In the genomic region with DNA sequence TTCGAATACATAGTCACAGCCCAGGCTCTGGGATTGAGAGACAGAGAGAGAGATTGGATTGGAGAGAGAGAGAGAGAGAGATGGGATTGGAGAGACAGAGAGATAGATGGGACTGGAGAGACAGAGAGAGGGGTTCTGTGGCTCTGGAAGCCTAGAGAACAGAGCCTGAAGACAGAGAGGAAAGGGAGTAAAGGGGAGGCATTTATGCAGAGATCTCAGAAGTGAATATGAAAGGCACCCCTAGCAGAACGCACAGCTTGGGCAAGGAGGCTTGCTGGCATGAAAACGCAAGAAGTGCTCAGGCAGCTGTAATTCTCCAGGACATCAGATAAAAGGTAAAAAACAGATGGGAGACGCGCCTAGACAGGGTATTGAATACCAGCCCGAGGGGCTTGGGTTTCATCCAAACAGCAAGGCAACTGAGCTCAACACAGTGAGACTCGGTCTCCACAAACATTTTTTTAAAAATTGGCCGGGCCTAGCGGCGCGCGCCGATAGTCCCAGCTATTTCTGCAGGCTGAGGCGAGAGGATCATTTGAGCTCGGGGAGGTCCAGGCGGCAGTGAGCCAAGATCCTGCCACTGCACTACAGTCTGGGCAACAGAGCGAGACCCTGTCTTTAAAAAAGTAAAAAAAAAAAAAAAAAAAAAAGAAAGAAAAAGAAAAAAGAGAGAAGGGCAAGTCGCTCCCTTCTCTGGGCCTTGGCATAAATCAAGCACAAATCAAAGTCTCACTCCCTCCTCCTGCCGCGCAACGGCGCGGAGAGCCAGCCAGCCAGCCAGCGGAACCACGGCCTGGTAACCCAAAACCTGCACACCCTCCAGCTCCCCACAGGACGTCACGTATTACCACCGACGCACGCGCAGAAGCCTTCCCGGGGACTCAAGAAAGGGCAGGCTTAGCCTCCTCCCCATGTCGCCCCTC, we compare ENCODE assay signal across 8 cellular contexts. TPM values are rescaled to one million over a fixed set of nuclear protein-coding genes. Genes with fewer than 3 reads are reported as not detected.
DNase-seq lines count a peak whose midpoint lies in the region; ATAC-seq and TF ChIP-seq lines count a peak whose summit lies in the region.

No MANE protein-coding gene starts in this region.

- H3K9me3 ChIP-seq in AG04450 (ENCODE audit: control insufficient read depth, insufficient read depth, low read length) (no peaks in the 10 kb centered on the region), gastroesophageal sphincter (no peaks in the 10 kb centered on the region)

- no peak for TF ChIP-seq EP300 in gastroesophageal sphincter (IDR thresholded peaks at IDR 0.05)

- TF ChIP-seq POLR2A in GM18526 (IDR thresholded peaks at IDR 0.05; ENCODE audit: extremely low read depth, insufficient read length) (peak; percentile 80), gastroesophageal sphincter (IDR thresholded peaks at IDR 0.05) (no peak)

- CTCF ChIA-PET in AG04450 (lab: Charles Lee), result interaction anchor here (0.6 to 0.9 kb wide), 5 partner anchors 45 to 339 kb away, joined by 3 to 4 read pairs (median 3); a partner anchor contains a TSS

- peak; percentile 0 for ATAC-seq in gastroesophageal sphincter

- no peaks in the 10 kb centered on the region for H3K27me3 ChIP-seq in AG04450 (ENCODE audit: control insufficient read depth, insufficient read depth, low read length)
- H3K27me3 ChIP-seq in HL-60 (ENCODE audit: insufficient read depth, poor library complexity, severe bottlenecking), result no peaks in the 10 kb centered on the region
- no peaks in the 10 kb centered on the region for H3K27me3 ChIP-seq in gastroesophageal sphincter

- peaks cover 0 to 50% (median 31%) of the 10 kb centered on the region in 3 donors for H3K4me1 ChIP-seq in gastroesophageal sphincter

- 1 to 2% methylated on average over 9 to 32 of the region's 33 CpGs for WGBS in gastroesophageal sphincter (ENCODE audit: low coverage in 1 of 2), 2 donors

- POLR2A ChIA-PET in AG04450 (lab: Yijun Ruan, JAX), result interaction anchor here (0.5 to 1.7 kb wide), 17 partner anchors 10 to 1006 kb away, joined by 3 to 11 read pairs (median 4); a partner anchor contains a TSS

- DNase-seq in AG04450 (ENCODE audit: low read depth, low spot score), result peak; percentile 30
- no peak for DNase-seq in HL-60 (ENCODE audit: low read depth in 1 of 2, low spot score in 1 of 2)
- DNase-seq in activated T-cell treated with anti-CD3 and anti-CD28 coated beads, Interleukin-2, amount 50 U/mL, for 1 hour, result peak; percentile 94
- peak in 6 of 10 donors; percentile 47 to 100 (median 74) for DNase-seq in posterior cingulate gyrus
- DNase-seq in NCI-H128 (lab: John Stamatoyannopoulos, UW; ENCODE audit: unreplicated experiment), result no peak
- DNase-seq in epidermal melanocyte (ENCODE audit: insufficient read length, low spot score), result no peak

- peak overlapping the region; percentile 46 for H3K4me3 ChIP-seq in AG04450 (ENCODE audit: low read depth, low read length)
- peak overlapping the region; percentile 31 for H3K4me3 ChIP-seq in HL-60 (replicated peaks; ENCODE audit: insufficient read depth, low read length)
- H3K4me3 ChIP-seq in gastroesophageal sphincter, result peak overlapping the region; percentile 48 to 50

- peaks cover 0 to 13% of the 10 kb centered on the region in 2 donors for H3K36me3 ChIP-seq in gastroesophageal sphincter

- intact Hi-C loops in posterior cingulate gyrus (cut with DNase I), result loop anchor here (1.0 to 2.0 kb wide), 2 partner anchors 18 to 50 kb away; a partner anchor contains a TSS

- TF ChIP-seq CTCF in AG04450 (IDR thresholded peaks at IDR 0.05; ENCODE audit: low read depth, low read length), result no peak
- TF ChIP-seq CTCF in HL-60 (IDR thresholded peaks at IDR 0.05; ENCODE audit: insufficient read depth, low read length), result no peak
- peak in 1 of 4 experiments; percentile 34 for TF ChIP-seq CTCF in gastroesophageal sphincter (IDR thresholded peaks at IDR 0.05)

- peak overlapping the region; percentile 88 for H3K27ac ChIP-seq in AG04450 (ENCODE audit: low read depth, low read length)
- peak overlapping the region; percentile 60 for H3K27ac ChIP-seq in HL-60 (replicated peaks)
- peak overlapping the region; percentile 87 to 94 (median 88) for H3K27ac ChIP-seq in gastroesophageal sphincter

RNA-seq across cellular contexts. Expression of a gene that starts 0.8 kb away (rescaled TPM):
- 158 and 243 TPM in 2 replicates for polyA plus RNA-seq in AG04450 (2011; rRNA removed)
- 507 and 586 TPM in 2 replicates for polyA minus RNA-seq in AG04450 (2011; rRNA and poly(A)+ RNA removed)
- 100 to 1,000 TPM; 177 to 286 (median 190) TPM for total RNA-seq in gastroesophageal sphincter

RNA-seq across cellular contexts. Expression of a gene that starts 17.7 kb away (rescaled TPM):
- polyA plus RNA-seq in AG04450 (2011; rRNA removed), result 3.2 and 3.7 TPM in 2 replicates
- polyA minus RNA-seq in AG04450 (2011; rRNA and poly(A)+ RNA removed), result 5.5 and 7.4 TPM in 2 replicates
- 10 to 100 TPM in 2 of 4 donors, 1 to 10 TPM in 2; 5.7 to 27.9 (median 12.6) TPM for total RNA-seq in gastroesophageal sphincter

RNA-seq across cellular contexts. Expression of a gene that starts 49.3 kb away (rescaled TPM):
- polyA plus RNA-seq in AG04450 (2011; rRNA removed), result 5.5 and 6.2 TPM in 2 replicates
- 9.1 and 13.9 TPM in 2 replicates for polyA minus RNA-seq in AG04450 (2011; rRNA and poly(A)+ RNA removed)
- total RNA-seq in gastroesophageal sphincter, result 10 to 100 TPM in 1 of 4 donors, 1 to 10 TPM in 3; 4.0 to 11.2 (median 5.8) TPM

Comparison
In these comparisons a context has a peak if more than half of its experiments do, and no peak if none do; other contexts are left out.
1. DNase-seq: peak in AG04450 (single experiment), activated T-cell treated with anti-CD3 and anti-CD28 coated beads, Interleukin-2, amount 50 U/mL, for 1 hour (single experiment) and posterior cingulate gyrus (6 of 10); none in HL-60 (0 of 2), NCI-H128 (single experiment) and epidermal melanocyte (single experiment).
2. Peak in every context shown above with its lines, with median percentiles within 50 percentile points of each other: H3K27ac ChIP-seq and H3K4me3 ChIP-seq.